In the genomic region with DNA sequence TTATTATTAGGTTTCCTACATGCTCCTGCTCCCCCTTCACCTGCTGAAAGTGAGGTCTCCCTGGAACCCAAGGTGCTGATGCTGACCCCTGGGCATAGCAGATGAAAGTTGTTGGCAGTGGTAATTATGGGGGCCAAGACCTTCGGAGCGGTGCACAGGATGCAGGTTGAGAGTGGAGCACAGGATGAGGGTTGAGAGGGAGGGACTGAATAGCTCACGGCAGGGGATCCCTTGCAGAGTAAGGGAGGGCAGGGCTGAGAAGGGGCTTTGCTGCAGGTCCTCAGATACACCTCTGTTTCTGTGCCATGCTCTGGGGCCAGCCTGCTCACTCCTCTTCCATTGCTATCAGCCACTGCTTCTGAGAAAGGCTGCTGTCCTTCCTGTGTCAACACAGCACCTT, we compare ENCODE assay signal across 1 cellular context.
TF ChIP-seq lines count a peak whose summit lies in the region.

No MANE protein-coding gene starts in this region.

TF ChIP-seq in WTC11, 78 proteins besides CTCF, POLR2A, EP300 and RAD21 (continued from another document):
- TF ChIP-seq ZSCAN18 (CRISPR knock-in tag; IDR thresholded peaks at IDR 0.05): no peak
- TF ChIP-seq EMX1 (CRISPR knock-in tag; IDR thresholded peaks at IDR 0.05): no peak
- TF ChIP-seq, protein P1, sequence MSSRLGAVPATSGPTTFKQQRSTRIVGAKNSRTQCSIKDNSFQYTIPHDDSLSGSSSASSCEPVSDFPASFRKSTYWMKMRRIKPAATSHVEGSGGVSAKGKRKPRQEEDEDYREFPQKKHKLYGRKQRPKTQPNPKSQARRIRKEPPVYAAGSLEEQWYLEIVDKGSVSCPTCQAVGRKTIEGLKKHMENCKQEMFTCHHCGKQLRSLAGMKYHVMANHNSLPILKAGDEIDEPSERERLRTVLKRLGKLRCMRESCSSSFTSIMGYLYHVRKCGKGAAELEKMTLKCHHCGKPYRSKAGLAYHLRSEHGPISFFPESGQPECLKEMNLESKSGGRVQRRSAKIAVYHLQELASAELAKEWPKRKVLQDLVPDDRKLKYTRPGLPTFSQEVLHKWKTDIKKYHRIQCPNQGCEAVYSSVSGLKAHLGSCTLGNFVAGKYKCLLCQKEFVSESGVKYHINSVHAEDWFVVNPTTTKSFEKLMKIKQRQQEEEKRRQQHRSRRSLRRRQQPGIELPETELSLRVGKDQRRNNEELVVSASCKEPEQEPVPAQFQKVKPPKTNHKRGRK (CRISPR knock-in tag; IDR thresholded peaks at IDR 0.05; ENCODE audit: borderline replicate concordance): no peak
- TF ChIP-seq CREM (CRISPR knock-in tag; IDR thresholded peaks at IDR 0.05): no peak
- no peak for TF ChIP-seq SMAD3 (CRISPR knock-in tag; IDR thresholded peaks at IDR 0.05; ENCODE audit: borderline replicate concordance)
- no peak for TF ChIP-seq ZNF317 (CRISPR knock-in tag; IDR thresholded peaks at IDR 0.05; ENCODE audit: borderline replicate concordance, low read depth)
